ENCODE assay signal across 19 cellular contexts in genomic region chr6:11160199-11160598, GRCh38. TPM values are rescaled to one million over a fixed set of nuclear protein-coding genes. Genes with fewer than 3 reads are reported as not detected.
DNase-seq lines count a peak whose midpoint lies in the region; ATAC-seq, FAIRE-seq and TF ChIP-seq lines count a peak whose summit lies in the region.
"Had no signal": no experiment of that assay in that cellular context is flagged by ENCODE, and none has a peak within 500 bp of the region (broad histone marks: within the 10 kb centered on the region; RNA-seq: fewer than 3 reads in every experiment).

No MANE protein-coding gene starts in this region.

- H3K4me1 ChIP-seq in PC-3 (ENCODE audit: insufficient read depth, low read length) (peaks cover 28% of the 10 kb centered on the region), endothelial cell of umbilical vein (ENCODE audit: control insufficient read depth, extremely low read depth, insufficient read depth, low read length) (no peaks in the 10 kb centered on the region)

- no peak overlapping the region for H3K27ac Mint-ChIP-seq in nephron progenitor cell
- H3K27ac Mint-ChIP-seq: CD4-positive, alpha-beta T cell had no signal

- no peaks in the 10 kb centered on the region for H3K9me2 ChIP-seq in PC-3 (replicated peaks; ENCODE audit: low read length)

- DNase-seq in EH (ENCODE audit: low read depth) (peak; percentile 22), PC-3 (peak; percentile 81), endothelial cell of umbilical vein (ENCODE audit: low read depth, low spot score) (no peak), fibroblast of pulmonary artery (ENCODE audit: low read depth) (peak; percentile 30), nephron progenitor cell (no peak)
- no peak for DNase-seq in effector CD8-positive, alpha-beta T cell (lab: John Stamatoyannopoulos, UW)
- DNase-seq: CD4-positive, alpha-beta T cell; KG1; MV-4-11; NCI-H1694 treated with DMSO at 0.1 percent for 48 hours; NCI-H510A; NCI-H748 treated with DMSO at 0.1 percent for 48 hours; SHP77 treated with DMSO at 0.1 percent for 48 hours had no signal

- peak; percentile 31 for FAIRE-seq in endothelial cell of umbilical vein (lab: Jason Lieb, UNC)

- peaks cover 16% of the 10 kb centered on the region for H3K4me1 Mint-ChIP-seq in nephron progenitor cell

- no peaks in the 10 kb centered on the region for H3K79me2 ChIP-seq in PC-3 (ENCODE audit: low read length)
- no peaks in the 10 kb centered on the region for H3K79me2 ChIP-seq in endothelial cell of umbilical vein (ENCODE audit: control insufficient read depth, insufficient read depth, low read length)

- H3K9me3 ChIP-seq in PC-3 (ENCODE audit: low read length) (no peaks in the 10 kb centered on the region; the same call in 1 of the 2 replicates), endothelial cell of umbilical vein (replicated peaks; ENCODE audit: control insufficient read depth, insufficient read depth, low read length) (peaks cover 2% of the 10 kb centered on the region)
- H3K9me3 ChIP-seq: HAP-1 had no signal

- peaks cover 5% of the 10 kb centered on the region for H3K27me3 Mint-ChIP-seq in nephron progenitor cell (ENCODE audit: low read depth, poor library complexity)

- dilution Hi-C loops in endothelial cell of umbilical vein (cut with MboI; ENCODE audit: extremely low pct_ligation_motif_present, low sequenced_read_pairs) = no loop called here

- H3K4me3 ChIP-seq in PC-3 (ENCODE audit: low read length) (no peak overlapping the region), endothelial cell of umbilical vein (replicated peaks in 1 of 3; ENCODE audit: insufficient read depth in 1 of 3, low read depth in 1 of 3, low read length in 3 of 3) (no peak overlapping the region), fibroblast of pulmonary artery (replicated peaks; ENCODE audit: low read depth, low read length) (no peak overlapping the region)
- H3K4me3 ChIP-seq: HAP-1 had no signal

- BruUV-seq in PC-3 (replicated peaks; lab: Mats Ljungman, UMichigan) (no TSS peak), endothelial cell of umbilical vein (replicated peaks; lab: Mats Ljungman, UMichigan) (no TSS peak)

- intact Hi-C loops in PC-3 (cut with micrococcal nuclease) (loop anchor here (2.0 to 5.0 kb wide), 2 partner anchors 47 to 337 kb away; no protein-coding TSS in a partner anchor), endothelial cell of umbilical vein (cut with micrococcal nuclease) (no loop called here)

- H4K20me1 ChIP-seq in PC-3 (ENCODE audit: low read length) (no peaks in the 10 kb centered on the region), endothelial cell of umbilical vein (replicated peaks; ENCODE audit: control insufficient read depth, extremely low read depth, insufficient read depth, low read length) (no peaks in the 10 kb centered on the region)

- ATAC-seq in PC-3 = peak; percentile 74
- ATAC-seq in HG02588 (IDR thresholded peaks at IDR 0.05; ENCODE audit: unreplicated experiment) = no peak
- no peak for ATAC-seq in GM19324 (IDR thresholded peaks at IDR 0.05; ENCODE audit: low FRiP score, unreplicated experiment)

- TF ChIP-seq CTCF in PC-3 (conservative IDR thresholded peaks at IDR 0.05; ENCODE audit: low read depth, low read length) (no peak), endothelial cell of umbilical vein (IDR thresholded peaks at IDR 0.05; ENCODE audit: extremely low read depth in 1 of 2, insufficient read depth in 1 of 2, low read depth in 1 of 2, low read length in 2 of 2) (no peak), fibroblast of pulmonary artery (IDR thresholded peaks at IDR 0.05; ENCODE audit: low read length, missing control alignments) (no peak), nephron progenitor cell (IDR thresholded peaks at IDR 0.05) (no peak)

- H3K36me3 ChIP-seq in PC-3 (ENCODE audit: low read depth, low read length) (0 out of 2 replicates have a peak, but pooled peaks cover 3% of the 10 kb centered on the region), endothelial cell of umbilical vein (ENCODE audit: control insufficient read depth in 2 of 2, extremely low read depth in 1 of 2, insufficient read depth in 2 of 2, low read length in 2 of 2) (no peaks in the 10 kb centered on the region)
- H3K36me3 ChIP-seq: HAP-1 had no signal

- no peak for TF ChIP-seq POLR2A in endothelial cell of umbilical vein (IDR thresholded peaks at IDR 0.05; ENCODE audit: low read depth, low read length)

- peak overlapping the region; percentile 79 for H3K27ac ChIP-seq in PC-3 (ENCODE audit: low read length)
- H3K27ac ChIP-seq in endothelial cell of umbilical vein (ENCODE audit: insufficient read depth, low read depth, low read length) = no peak overlapping the region

- H3K36me3 Mint-ChIP-seq in nephron progenitor cell (ENCODE audit: low read depth) = no peaks in the 10 kb centered on the region

- no peaks in the 10 kb centered on the region for H3K9me1 ChIP-seq in endothelial cell of umbilical vein (replicated peaks; ENCODE audit: control insufficient read depth, extremely low read depth, insufficient read depth, low read length)

- H3K27me3 ChIP-seq in PC-3 (ENCODE audit: low read length) (no peaks in the 10 kb centered on the region), endothelial cell of umbilical vein (ENCODE audit: control insufficient read depth in 2 of 2, insufficient read depth in 2 of 2, low read length in 2 of 2) (no peaks in the 10 kb centered on the region)

- H3K9me3 Mint-ChIP-seq in nephron progenitor cell = no peaks in the 10 kb centered on the region
- H3K9me3 Mint-ChIP-seq: CD4-positive, alpha-beta T cell had no signal

- H3K9ac ChIP-seq in PC-3 (ENCODE audit: low read length) (no peak overlapping the region), endothelial cell of umbilical vein (replicated peaks; ENCODE audit: extremely low read depth, insufficient read depth, low read length) (no peak overlapping the region)

- CTCF ChIA-PET in PC-3 (lab: Charles Lee) (no interaction called here), endothelial cell of umbilical vein (lab: Charles Lee) (no interaction called here)

- H2AFZ ChIP-seq in PC-3 (ENCODE audit: low read length) (no peak overlapping the region), endothelial cell of umbilical vein (ENCODE audit: low read depth, low read length) (no peak overlapping the region)

- H3K4me3 Mint-ChIP-seq in nephron progenitor cell = no peak overlapping the region
- H3K4me3 Mint-ChIP-seq: CD4-positive, alpha-beta T cell had no signal

- H3F3A ChIP-seq in PC-3 (ENCODE audit: low read length, unreplicated experiment) = no peaks in the 10 kb centered on the region

- peak overlapping the region; percentile 17; the same call in 1 of the 2 replicates for H3K4me2 ChIP-seq in PC-3 (ENCODE audit: low read length)
- H3K4me2 ChIP-seq in endothelial cell of umbilical vein (ENCODE audit: insufficient read depth, low read length) = no peak overlapping the region

- POLR2A ChIA-PET in PC-3 (lab: Charles Lee; ENCODE audit: unreplicated experiment) = no interaction called here
- POLR2A ChIA-PET in endothelial cell of umbilical vein (lab: Charles Lee) = no interaction called here

TF ChIP-seq in endothelial cell of umbilical vein, 7 proteins besides CTCF, POLR2A, EP300 and RAD21:
- no peak for TF ChIP-seq MYC (IDR thresholded peaks at IDR 0.05; ENCODE audit: low read depth, low read length)
- no peak for TF ChIP-seq MAX (IDR thresholded peaks at IDR 0.05; ENCODE audit: insufficient read depth, insufficient read length)
- no peak for TF ChIP-seq JUN (IDR thresholded peaks at IDR 0.05; ENCODE audit: borderline replicate concordance, insufficient read depth, insufficient read length, low read depth)
- no peak for TF ChIP-seq FOS (IDR thresholded peaks at IDR 0.05; ENCODE audit: borderline replicate concordance, insufficient read depth, low read length)
- TF ChIP-seq GATA2 (IDR thresholded peaks at IDR 0.05; ENCODE audit: insufficient read depth, insufficient read length, low read depth, low read length) = no peak
- TF ChIP-seq POLR2AphosphoS5 (IDR thresholded peaks at IDR 0.05; ENCODE audit: insufficient read depth, low read depth, low read length) = no peak
- no peak for TF ChIP-seq EZH2 (IDR thresholded peaks at IDR 0.05; ENCODE audit: borderline replicate concordance, low read depth, low read length, severe bottlenecking)
TF ChIP-seq in endothelial cell of umbilical vein: peak in this region for 0.

RNA-seq across cellular contexts. Expression of gene ERVFRD-1, which starts 48.7 kb away (rescaled TPM):
- total RNA-seq in PC-3 (2014; rRNA removed) (not detected in 2 replicates), endothelial cell of umbilical vein (not detected in 2 replicates)
- polyA plus RNA-seq in endothelial cell of umbilical vein = not detected in 2 replicates
- 0.03 TPM in 1 of 2 replicates, not detected in the other for polyA plus RNA-seq in endothelial cell of umbilical vein (2011; cell fraction: cytosol; rRNA removed)
- not detected in 2 replicates for polyA plus RNA-seq in endothelial cell of umbilical vein (2011; cell fraction: nucleus; rRNA removed)
- polyA plus RNA-seq in endothelial cell of umbilical vein (2012) = 0.05 and 0.21 TPM in 2 replicates
- polyA minus RNA-seq in endothelial cell of umbilical vein = not detected in 2 replicates
- polyA minus RNA-seq in endothelial cell of umbilical vein (2011; cell fraction: cytosol; rRNA and poly(A)+ RNA removed) = not detected
- not detected in 2 replicates for polyA minus RNA-seq in endothelial cell of umbilical vein (2011; cell fraction: nucleus; rRNA and poly(A)+ RNA removed)
- total RNA-seq: CD4-positive, alpha-beta T cell; OCI-LY7; RPMI7951 had no signal
- polyA plus RNA-seq: BJ had no signal

Comparison
In these comparisons a context has a peak if more than half of its experiments do, and no peak if none do; other contexts are left out.
1. DNase-seq: peak in EH (single experiment), PC-3 (single experiment) and fibroblast of pulmonary artery (single experiment); none in endothelial cell of umbilical vein (single experiment), effector CD8-positive, alpha-beta T cell (single experiment) and nephron progenitor cell (single experiment).